8 cellular contexts compared by ENCODE assay signal in genomic region chr15:92097473-92098178, GRCh38.
A peak's percentile ranks its signal among the peaks of the same experiment; 100 is the strongest.
DNase-seq lines count a peak whose midpoint lies in the region; ATAC-seq, FAIRE-seq and TF ChIP-seq lines count a peak whose summit lies in the region.

No MANE protein-coding gene starts in this region.

- H3K9me3 ChIP-seq in breast epithelium: no peaks in the 10 kb centered on the region
- H3K9me3 ChIP-seq in kidney (ENCODE audit: control insufficient read depth in 1 of 2, low read length in 2 of 2): no peaks in the 10 kb centered on the region

- H3K4me1 ChIP-seq in breast epithelium (peaks cover 0 to 9% of the 10 kb centered on the region in 2 donors), kidney (ENCODE audit: control insufficient read depth in 1 of 2, insufficient read depth in 1 of 2, low read depth in 1 of 2, low read length in 2 of 2) (no peaks in the 10 kb centered on the region)

- DNase-seq in GM10248 (ENCODE audit: extremely low spot score): peak; percentile 70
- peak; percentile 23 for DNase-seq in T-helper 22 cell (ENCODE audit: low read depth)
- DNase-seq in breast epithelium (ENCODE audit: low spot score in 2 of 2): peak in 1 of 2 donors; percentile 59
- no peak for DNase-seq in kidney
- peak; percentile 46 for DNase-seq in stimulated activated CD4-positive, alpha-beta T cell treated with anti-CD3 and anti-CD28 coated beads, Interleukin-4, amount 100 ng/mL, for 24 hours
- no peak for DNase-seq in HK-2 (ENCODE audit: unreplicated experiment)

- TF ChIP-seq POLR2A in breast epithelium (IDR thresholded peaks at IDR 0.05): no peak

- CTCF ChIA-PET in GM10248 (lab: Yijun Ruan, JAX): interaction anchor here (0.7 to 3.6 kb wide), 23 partner anchors 7 to 796 kb away, joined by 3 to 21 read pairs (median 3); no protein-coding TSS in a partner anchor

- H3K27me3 ChIP-seq in breast epithelium: no peaks in the 10 kb centered on the region

- H3K36me3 ChIP-seq in breast epithelium (no peaks in the 10 kb centered on the region), kidney (ENCODE audit: control insufficient read depth in 1 of 2, insufficient read depth in 2 of 2, low read length in 2 of 2) (no peaks in the 10 kb centered on the region)

- TF ChIP-seq CTCF in GM10248 (IDR thresholded peaks at IDR 0.05; ENCODE audit: control extremely low read depth, extremely low read depth, low read depth, missing control alignments) (peak; percentile 80), LNCAP (IDR thresholded peaks at IDR 0.05) (peak; percentile 85), breast epithelium (IDR thresholded peaks at IDR 0.05) (peak; percentile 21 to 74 (median 63)), kidney (IDR thresholded peaks at IDR 0.05; ENCODE audit: borderline replicate concordance, extremely low read depth, insufficient read depth) (peak; percentile 82)

- H3K9ac ChIP-seq in kidney (ENCODE audit: low read length in 2 of 2): no peak overlapping the region

- H3K4me3 ChIP-seq in breast epithelium: no peak overlapping the region
- H3K4me3 ChIP-seq in kidney (ENCODE audit: low read length in 2 of 2): no peak overlapping the region

- POLR2A ChIA-PET in GM10248 (lab: Yijun Ruan, JAX): no interaction called here

- no peak for FAIRE-seq in kidney (lab: Jason Lieb, UNC)

- peak; percentile 49 for ATAC-seq in GM21786 (IDR thresholded peaks at IDR 0.05; ENCODE audit: unreplicated experiment)

- intact Hi-C loops in breast epithelium (cut with DNase I; ENCODE audit: low total_unique reads): no loop called here
- intact Hi-C loops in kidney (cut with DNase I): no loop called here

- no peak overlapping the region for H3K27ac ChIP-seq in breast epithelium
- H3K27ac ChIP-seq in kidney (ENCODE audit: low read depth in 2 of 2, low read length in 2 of 2): no peak overlapping the region

Comparison
In these comparisons a context has a peak if more than half of its experiments do, and no peak if none do; other contexts are left out.
1. DNase-seq: peak in GM10248 (single experiment), T-helper 22 cell (single experiment) and stimulated activated CD4-positive, alpha-beta T cell treated with anti-CD3 and anti-CD28 coated beads, Interleukin-4, amount 100 ng/mL, for 24 hours (single experiment); none in kidney (single experiment) and HK-2 (single experiment).
2. Peak in every context shown above with its lines, with median percentiles within 50 percentile points of each other: CTCF ChIP-seq.